In the genomic region with DNA sequence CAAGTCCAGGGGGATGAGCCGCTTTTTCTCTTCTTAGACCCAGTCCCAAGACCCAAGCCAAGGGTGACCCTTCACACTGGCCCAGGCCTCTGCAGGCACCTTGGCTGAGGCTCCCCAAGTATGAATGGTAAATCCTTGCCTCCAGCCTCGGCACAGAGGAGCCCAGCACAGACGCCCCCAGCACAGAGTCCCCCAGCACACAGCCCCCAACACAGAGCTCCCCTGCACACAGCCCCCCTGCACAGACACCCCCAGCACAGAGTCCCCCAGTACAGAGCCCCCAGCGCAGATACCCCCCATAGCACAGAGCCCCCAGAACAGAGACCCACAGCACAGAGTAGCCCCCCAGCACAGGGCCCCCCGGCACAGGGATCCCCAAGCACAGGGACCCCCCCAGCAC, we compare ENCODE assay signal across 8 cellular contexts. TPM values are rescaled to one million over a fixed set of nuclear protein-coding genes. Genes with fewer than 3 reads are reported as not detected.
DNase-seq lines count a peak whose midpoint lies in the region; ATAC-seq and TF ChIP-seq lines count a peak whose summit lies in the region.

No MANE protein-coding gene starts in this region.

- no peak for ATAC-seq in aorta (ENCODE audit: low FRiP score)

- no peak overlapping the region for H2AFZ ChIP-seq in OCI-LY3 (ENCODE audit: low read depth, low read length)

- no peak for TF ChIP-seq CTCF in OCI-LY3 (IDR thresholded peaks at IDR 0.05; ENCODE audit: low read depth, low read length)
- no peak for TF ChIP-seq CTCF in esophagus muscularis mucosa (IDR thresholded peaks at IDR 0.05)
- TF ChIP-seq CTCF in dorsolateral prefrontal cortex (IDR thresholded peaks at IDR 0.05 in 54 of 56, conservative IDR thresholded peaks at IDR 0.05 in 2 of 56; ENCODE audit: low read depth in 1 of 56, partially characterized antibody in 56 of 56): no peak

- peaks cover 13% of the 10 kb centered on the region for H3K4me1 Mint-ChIP-seq in activated CD4-positive, alpha-beta T cell treated with anti-CD3 and anti-CD28 coated beads, Interleukin-2, amount 10 ng/mL, durations not matched to agents 24 days and 14 days

- peaks cover 19% of the 10 kb centered on the region for H3K4me1 ChIP-seq in OCI-LY3 (ENCODE audit: low read length)
- peaks cover 31 to 75% (median 57%) of the 10 kb centered on the region in 4 donors for H3K4me1 ChIP-seq in esophagus muscularis mucosa
- H3K4me1 ChIP-seq in skeletal muscle satellite cell (ENCODE audit: control insufficient read depth, insufficient read depth, low read length): peaks cover 23% of the 10 kb centered on the region
- no peaks in the 10 kb centered on the region for H3K4me1 ChIP-seq in aorta (ENCODE audit: control insufficient read depth in 1 of 2, insufficient read depth in 2 of 2, low read length in 2 of 2)

- H3K9ac ChIP-seq in OCI-LY3 (ENCODE audit: low read length) (peak overlapping the region; percentile 90; the same call in 1 of the 2 replicates), skeletal muscle satellite cell (ENCODE audit: low read depth, low read length) (peak overlapping the region; percentile 82)

- no peaks in the 10 kb centered on the region for H4K20me1 ChIP-seq in OCI-LY3 (ENCODE audit: insufficient read depth, low read length)

- peak overlapping the region; percentile 95 for H3K4me2 ChIP-seq in OCI-LY3 (ENCODE audit: low read length)
- no peak overlapping the region for H3K4me2 ChIP-seq in skeletal muscle satellite cell (ENCODE audit: low read length)

- peak overlapping the region; percentile 65 for H3K4me3 Mint-ChIP-seq in activated CD4-positive, alpha-beta T cell treated with anti-CD3 and anti-CD28 coated beads, Interleukin-2, amount 10 ng/mL, durations not matched to agents 24 days and 14 days

- TF ChIP-seq EP300 in esophagus muscularis mucosa (IDR thresholded peaks at IDR 0.05): no peak

- peaks cover 33% of the 10 kb centered on the region for H3K79me2 ChIP-seq in OCI-LY3 (ENCODE audit: low read length)

- no peak for TF ChIP-seq POLR2A in esophagus muscularis mucosa (IDR thresholded peaks at IDR 0.05; ENCODE audit: low read depth)

- no peaks in the 10 kb centered on the region for H3K9me3 ChIP-seq in OCI-LY3 (ENCODE audit: insufficient read depth, low read length)
- H3K9me3 ChIP-seq in esophagus muscularis mucosa: no peaks in the 10 kb centered on the region
- H3K9me3 ChIP-seq in skeletal muscle satellite cell (replicated peaks; ENCODE audit: low read length): no peaks in the 10 kb centered on the region
- H3K9me3 ChIP-seq in aorta (ENCODE audit: control insufficient read depth, low read length): no peaks in the 10 kb centered on the region

- H3K4me3 ChIP-seq in OCI-LY3 (ENCODE audit: low read length): peak overlapping the region; percentile 82
- H3K4me3 ChIP-seq in esophagus muscularis mucosa: peak overlapping the region in 1 of 4 donors; percentile 95
- H3K4me3 ChIP-seq in skeletal muscle satellite cell (ENCODE audit: low read length): no peak overlapping the region
- no peak overlapping the region for H3K4me3 ChIP-seq in aorta (ENCODE audit: low read length in 2 of 2)
- H3K4me3 ChIP-seq in dorsolateral prefrontal cortex: peak overlapping the region in 6 of 59 donors; percentile 75 to 87 (median 79)

- H3K27me3 ChIP-seq in OCI-LY3 (ENCODE audit: low read depth, low read length) (no peaks in the 10 kb centered on the region), esophagus muscularis mucosa (no peaks in the 10 kb centered on the region), skeletal muscle satellite cell (ENCODE audit: control insufficient read depth, insufficient read depth, low read length) (no peaks in the 10 kb centered on the region), aorta (ENCODE audit: control insufficient read depth in 1 of 2, insufficient read depth in 2 of 2, low read length in 1 of 2) (no peaks in the 10 kb centered on the region), dorsolateral prefrontal cortex (no peaks in the 10 kb centered on the region)

- H3K27ac ChIP-seq in OCI-LY3 (ENCODE audit: low read length): no peak overlapping the region
- peak overlapping the region; percentile 80 to 94 (median 92) for H3K27ac ChIP-seq in esophagus muscularis mucosa (replicated peaks in 1 of 4)
- no peak overlapping the region for H3K27ac ChIP-seq in aorta (ENCODE audit: low read depth in 1 of 2, low read length in 2 of 2)
- H3K27ac ChIP-seq in dorsolateral prefrontal cortex: peak overlapping the region in 2 of 59 donors; percentile 28 to 63

- peaks cover 2% of the 10 kb centered on the region for H3K27me3 Mint-ChIP-seq in activated CD4-positive, alpha-beta T cell treated with anti-CD3 and anti-CD28 coated beads, Interleukin-2, amount 10 ng/mL, durations not matched to agents 24 days and 14 days

- intact Hi-C loops in activated CD4-positive, alpha-beta T cell treated with anti-CD3 and anti-CD28 coated beads, Interleukin-2, amount 10 ng/mL, durations not matched to agents 24 days and 14 days (cut with micrococcal nuclease): loop anchor here (1.0 kb wide), 1 partner anchor 9 kb away; a partner anchor contains a TSS
- intact Hi-C loops in esophagus muscularis mucosa (cut with DNase I) (no loop called here), aorta (cut with DNase I) (no loop called here), dorsolateral prefrontal cortex (cut with DNase I) (no loop called here)

- no peak overlapping the region for H3K27ac Mint-ChIP-seq in activated CD4-positive, alpha-beta T cell treated with anti-CD3 and anti-CD28 coated beads, Interleukin-2, amount 10 ng/mL, durations not matched to agents 24 days and 14 days

- no peaks in the 10 kb centered on the region for H3K9me3 Mint-ChIP-seq in activated CD4-positive, alpha-beta T cell treated with anti-CD3 and anti-CD28 coated beads, Interleukin-2, amount 10 ng/mL, durations not matched to agents 24 days and 14 days

- peaks cover 5% of the 10 kb centered on the region for H3K36me3 Mint-ChIP-seq in activated CD4-positive, alpha-beta T cell treated with anti-CD3 and anti-CD28 coated beads, Interleukin-2, amount 10 ng/mL, durations not matched to agents 24 days and 14 days (ENCODE audit: low read depth)

- DNase-seq in activated CD4-positive, alpha-beta T cell treated with anti-CD3 and anti-CD28 coated beads, Interleukin-2, amount 10 ng/mL, durations not matched to agents 24 days and 14 days: no peak
- DNase-seq in activated CD4-positive, alpha-beta T cell treated with anti-CD3 and anti-CD28 coated beads for 4 hours: no peak
- DNase-seq in esophagus muscularis mucosa (ENCODE audit: extremely low spot score): no peak
- no peak for DNase-seq in aorta
- no peak for DNase-seq in dorsolateral prefrontal cortex
- no peak for DNase-seq in amygdala (lab: John Stamatoyannopoulos, UW)

- H3K36me3 ChIP-seq in OCI-LY3 (replicated peaks; ENCODE audit: low read depth, low read length) (peaks cover 3% of the 10 kb centered on the region), esophagus muscularis mucosa (no peaks in the 10 kb centered on the region), skeletal muscle satellite cell (ENCODE audit: insufficient read depth, low read length) (no peaks in the 10 kb centered on the region), aorta (ENCODE audit: control insufficient read depth in 1 of 2, insufficient read depth in 2 of 2, low read length in 1 of 2) (no peaks in the 10 kb centered on the region)

- WGBS in esophagus muscularis mucosa: 96% methylated on average over 3 of the region's 5 CpGs
- 92% methylated on average over 5 of the region's 5 CpGs for WGBS in aorta, 2 donors

RNA-seq across cellular contexts. Expression of a gene that starts 1.0 kb away (rescaled TPM):
- 71.2 and 73.0 TPM in 2 replicates for total RNA-seq in activated CD4-positive, alpha-beta T cell treated with anti-CD3 and anti-CD28 coated beads, Interleukin-2, amount 10 ng/mL, durations not matched to agents 24 days and 14 days
- total RNA-seq in esophagus muscularis mucosa (10 to 100 TPM; 50.7 to 65.4 (median 59.1) TPM), aorta (10 to 100 TPM; 10.4 to 14.7 TPM), dorsolateral prefrontal cortex (10 to 100 TPM; 24.1 to 97.3 (median 38.0) TPM)
- total RNA-seq in skeletal muscle satellite cell (2012; rRNA removed): 24.3 and 24.7 TPM in 2 replicates
- 10 to 100 TPM; 22.9 to 28.9 TPM for polyA plus RNA-seq in aorta

RNA-seq across cellular contexts. Expression of a gene that starts 4.5 kb away (rescaled TPM):
- total RNA-seq in activated CD4-positive, alpha-beta T cell treated with anti-CD3 and anti-CD28 coated beads, Interleukin-2, amount 10 ng/mL, durations not matched to agents 24 days and 14 days: 146 and 153 TPM in 2 replicates
- total RNA-seq in esophagus muscularis mucosa (100 to 1,000 TPM; 129 to 166 (median 142) TPM), aorta (10 to 100 TPM; 45.2 to 64.8 TPM), dorsolateral prefrontal cortex (100 to 1,000 TPM in 17 of 120 experiments, 10 to 100 TPM in 103; 51.9 to 123 (median 84.4) TPM)
- 136 and 158 TPM in 2 replicates for total RNA-seq in skeletal muscle satellite cell (2012; rRNA removed)
- polyA plus RNA-seq in aorta: 100 to 1,000 TPM in 1 of 2 donors, 10 to 100 TPM in 1; 86.0 to 158 TPM

RNA-seq across cellular contexts. Expression of a gene that starts 8.6 kb away (rescaled TPM):
- 99.9 and 111 TPM in 2 replicates for total RNA-seq in activated CD4-positive, alpha-beta T cell treated with anti-CD3 and anti-CD28 coated beads, Interleukin-2, amount 10 ng/mL, durations not matched to agents 24 days and 14 days
- 10 to 100 TPM in 3 of 4 donors, 1 to 10 TPM in 1; 8.2 to 22.7 (median 16.5) TPM for total RNA-seq in esophagus muscularis mucosa
- 12.4 and 19.9 TPM in 2 replicates for total RNA-seq in skeletal muscle satellite cell (2012; rRNA removed)
- total RNA-seq in aorta: 10 to 100 TPM; 21.0 to 25.8 TPM
- polyA plus RNA-seq in aorta: 10 to 100 TPM in 1 of 2 donors, 1 to 10 TPM in 1; 7.5 to 60.9 TPM
- 10 to 100 TPM; 12.5 to 50.4 (median 25.7) TPM for total RNA-seq in dorsolateral prefrontal cortex

RNA-seq across cellular contexts. Expression of a gene that starts 9.8 kb away (rescaled TPM):
- 0.44 and 0.45 TPM in 2 replicates for total RNA-seq in activated CD4-positive, alpha-beta T cell treated with anti-CD3 and anti-CD28 coated beads, Interleukin-2, amount 10 ng/mL, durations not matched to agents 24 days and 14 days
- total RNA-seq in esophagus muscularis mucosa (under 1 TPM; 0.33 to 0.80 (median 0.43) TPM), aorta (1 to 10 TPM in 1 of 2 donors, under 1 TPM in 1; 0.33 to 1.0 TPM), dorsolateral prefrontal cortex (10 to 100 TPM in 3 of 120 experiments, 1 to 10 TPM in 117; 1.2 to 14.8 (median 4.0) TPM)
- total RNA-seq in skeletal muscle satellite cell (2012; rRNA removed): under 0.01 and 0.25 TPM in 2 replicates
- polyA plus RNA-seq in aorta: 1 to 10 TPM in 1 of 2 donors, under 1 TPM in 1; 0.63 to 2.2 TPM

RNA-seq across cellular contexts. Expression of a gene that starts 27.3 kb away (rescaled TPM):
- 172 and 183 TPM in 2 replicates for total RNA-seq in activated CD4-positive, alpha-beta T cell treated with anti-CD3 and anti-CD28 coated beads, Interleukin-2, amount 10 ng/mL, durations not matched to agents 24 days and 14 days
- total RNA-seq in esophagus muscularis mucosa: 10 to 100 TPM; 34.5 to 67.5 (median 58.6) TPM
- total RNA-seq in skeletal muscle satellite cell (2012; rRNA removed): 45.4 and 53.1 TPM in 2 replicates
- 10 to 100 TPM; 79.3 to 93.8 TPM for total RNA-seq in aorta
- polyA plus RNA-seq in aorta: 100 to 1,000 TPM in 1 of 2 donors, 10 to 100 TPM in 1; 27.4 to 356 TPM
- 100 to 1,000 TPM in 63 of 120 experiments, 10 to 100 TPM in 57; 69.8 to 145 (median 101) TPM for total RNA-seq in dorsolateral prefrontal cortex

Comparison
In these comparisons a context has a peak if more than half of its experiments do, and no peak if none do; other contexts are left out.
1. H3K27ac ChIP-seq: peak in esophagus muscularis mucosa (4 of 4); none in OCI-LY3 (single experiment) and aorta (0 of 2).